In genomic region chr14:30938617-30939016, GRCh38 we compare ENCODE assay signal across 25 cellular contexts.
A peak's percentile ranks its signal among the peaks of the same experiment; 100 is the strongest.
DNase-seq lines count a peak whose midpoint lies in the region; ATAC-seq and TF ChIP-seq lines count a peak whose summit lies in the region.
"Had no signal": no experiment of that assay in that cellular context is flagged by ENCODE, and none has a peak within 500 bp of the region (broad histone marks: within the 10 kb centered on the region; RNA-seq: fewer than 3 reads in every experiment).

No MANE protein-coding gene starts in this region.

- H3K4me1 ChIP-seq in A673 (ENCODE audit: insufficient read depth, low read length, poor library complexity, severe bottlenecking) = peaks cover 16% of the 10 kb centered on the region
- H3K4me1 ChIP-seq in HEK293 (ENCODE audit: control insufficient read depth, insufficient read depth, low read length) = no peaks in the 10 kb centered on the region; the same call in 1 of the 2 replicates
- peaks cover 7% of the 10 kb centered on the region for H3K4me1 ChIP-seq in smooth muscle cell (ENCODE audit: low read depth)
- H3K4me1 ChIP-seq: SJCRH30 had no signal

- DNase-seq in A673 (ENCODE audit: low spot score) = no peak
- DNase-seq in SK-N-MC (ENCODE audit: low read depth, low spot score) = no peak
- peak; percentile 29 for DNase-seq in fibroblast of villous mesenchyme (ENCODE audit: low read depth)
- no peak for DNase-seq in left colon
- no peak for DNase-seq in smooth muscle cell (lab: John Stamatoyannopoulos, UW; ENCODE audit: unreplicated experiment)
- DNase-seq: Calu3; DMS153; GM23248; H9; HFFc6; Kasumi-1; MV-4-11; NCI-H1105 treated with DMSO at 0.1 percent for 48 hours; NCI-H146; NCI-H2029; NCI-H446; NCI-H524 treated with DMSO at 0.1 percent for 48 hours; NCI-H82; NK-92 treated with Interleukin-12 subunit alpha and Interleukin-12 subunit beta, amount 100 ng/mL, for 24 hours; PC-9; SJCRH30; T-cell had no signal

- no peak overlapping the region for H3K9ac ChIP-seq in SK-N-MC (ENCODE audit: insufficient read length)
- H3K9ac ChIP-seq in smooth muscle cell (ENCODE audit: low read depth) = no peak overlapping the region
- H3K9ac ChIP-seq: GM23248 had no signal

- no peak overlapping the region for H3K4me2 ChIP-seq in smooth muscle cell
- H3K4me2 ChIP-seq: PC-9 had no signal

- H3K4me3 ChIP-seq in A673 (ENCODE audit: low read depth, low read length, poor library complexity, severe bottlenecking) (no peak overlapping the region), HEK293 (ENCODE audit: low read depth, low read length) (no peak overlapping the region), SK-N-MC (no peak overlapping the region), fibroblast of villous mesenchyme (ENCODE audit: low read depth, low read length) (no peak overlapping the region), smooth muscle cell (no peak overlapping the region)
- H3K4me3 ChIP-seq: GM23248, PC-9, SJCRH30 had no signal

- no peaks in the 10 kb centered on the region for H3K27me3 ChIP-seq in A673 (replicated peaks; ENCODE audit: insufficient read depth, low read depth, low read length, poor library complexity)
- no peaks in the 10 kb centered on the region for H3K27me3 ChIP-seq in smooth muscle cell (ENCODE audit: low read depth)
- H3K27me3 ChIP-seq: SJCRH30 had no signal

- H3K27ac ChIP-seq in A673 (ENCODE audit: low read depth, low read length, poor library complexity, severe bottlenecking) (peak overlapping the region; percentile 13), HEK293 (ENCODE audit: extremely low read depth, low read depth, low read length) (no peak overlapping the region), SK-N-MC (0 out of 2 replicates have a peak overlapping the region, but pooled peaks have one; percentile 80), smooth muscle cell (ENCODE audit: low read depth) (no peak overlapping the region)
- H3K27ac ChIP-seq: GM23248, PC-9, SJCRH30 had no signal

- peaks cover 27% of the 10 kb centered on the region for H3K36me3 ChIP-seq in A673 (ENCODE audit: insufficient read depth, low read length, poor library complexity, severe bottlenecking)
- peaks cover 23 to 38% of the 10 kb centered on the region in 2 experiments for H3K36me3 ChIP-seq in HEK293 (ENCODE audit: control insufficient read depth in 2 of 2, insufficient read depth in 1 of 2, low read length in 2 of 2)
- H3K36me3 ChIP-seq in SK-N-MC (ENCODE audit: insufficient read depth, low read length) = peaks cover 59% of the 10 kb centered on the region
- peaks cover 18% of the 10 kb centered on the region for H3K36me3 ChIP-seq in smooth muscle cell (ENCODE audit: low read depth)

- H2AFZ ChIP-seq in smooth muscle cell (ENCODE audit: low read depth) = no peak overlapping the region
- H2AFZ ChIP-seq: GM23248, PC-9 had no signal

- CTCF ChIA-PET in A673 (lab: Charles Lee) = no interaction called here
- CTCF ChIA-PET in HEK293 (lab: Yijun Ruan, JAX) = no interaction called here

- WGBS in smooth muscle cell (ENCODE audit: low lambda C conversion rate) = 99% methylated on average over 2 of the region's 2 CpGs

- intact Hi-C loops in A673 (cut with micrococcal nuclease; ENCODE audit: unreplicated experiment) (no loop called here), left colon (cut with DNase I, micrococcal nuclease) (no loop called here)

- H3K79me2 ChIP-seq in smooth muscle cell (ENCODE audit: low read depth) = peaks cover 54% of the 10 kb centered on the region

- ATAC-seq in left colon = no peak
- ATAC-seq in HG03469 (IDR thresholded peaks at IDR 0.05; ENCODE audit: unreplicated experiment) = no peak
- ATAC-seq: Right ventricle myocardium inferior, T-cell had no signal

- BruUV-seq in A673 (replicated peaks; lab: Mats Ljungman, UMichigan) = no TSS peak

- H3K9me3 ChIP-seq in A673 (ENCODE audit: low read depth, low read length, poor library complexity, severe bottlenecking) = no peaks in the 10 kb centered on the region
- no peaks in the 10 kb centered on the region for H3K9me3 ChIP-seq in HEK293 (ENCODE audit: control insufficient read depth, insufficient read depth, low read depth, low read length)
- no peaks in the 10 kb centered on the region for H3K9me3 ChIP-seq in SK-N-MC (ENCODE audit: low read depth, low read length)
- no peaks in the 10 kb centered on the region for H3K9me3 ChIP-seq in smooth muscle cell (replicated peaks; ENCODE audit: low read depth)
- H3K9me3 ChIP-seq: SJCRH30 had no signal

- peaks cover 57% of the 10 kb centered on the region for H4K20me1 ChIP-seq in smooth muscle cell (ENCODE audit: low read depth)

- TF ChIP-seq CTCF in A673 (conservative IDR thresholded peaks at IDR 0.05; ENCODE audit: low read depth, low read length) = no peak
- no peak for TF ChIP-seq CTCF in HEK293 (tag by site-specific recombination; IDR thresholded peaks at IDR 0.05)
- TF ChIP-seq CTCF in fibroblast of villous mesenchyme (IDR thresholded peaks at IDR 0.05; ENCODE audit: insufficient read depth, low read depth, low read length) = no peak
- TF ChIP-seq CTCF in smooth muscle cell (IDR thresholded peaks at IDR 0.05; ENCODE audit: borderline replicate concordance, insufficient read depth, poor library complexity, severe bottlenecking) = no peak

- POLR2A ChIA-PET in A673 (lab: Charles Lee; ENCODE audit: low non-redundant PET) = no interaction called here
- POLR2A ChIA-PET in HEK293 (lab: Yijun Ruan, JAX) = no interaction called here

- H3F3A ChIP-seq in smooth muscle cell (ENCODE audit: low read depth) = no peaks in the 10 kb centered on the region

TF ChIP-seq in HEK293, 187 proteins besides CTCF, POLR2A, EP300 and RAD21:
- no peak for TF ChIP-seq ZNF658 (tag by site-specific recombination; IDR thresholded peaks at IDR 0.05)
- TF ChIP-seq FEZF1 (tag by site-specific recombination; IDR thresholded peaks at IDR 0.05) = no peak
- 0 out of 2 replicates have a peak, but pooled peaks have one; percentile 11 for TF ChIP-seq PRDM6 (tag by site-specific recombination; IDR thresholded peaks at IDR 0.05)
- TF ChIP-seq ZNF623 (tag by site-specific recombination; IDR thresholded peaks at IDR 0.05) = no peak
- TF ChIP-seq GLI2 (tag by site-specific recombination; IDR thresholded peaks at IDR 0.05; ENCODE audit: borderline replicate concordance, low read depth) = no peak
- no peak for TF ChIP-seq ZXDB (tag by site-specific recombination; IDR thresholded peaks at IDR 0.05)
TF ChIP-seq in HEK293: peak in this region for 1.

Comparison
In these comparisons a context has a peak if more than half of its experiments do, and no peak if none do; other contexts are left out.
1. H3K27ac ChIP-seq: peak in A673 (single experiment) and SK-N-MC (single experiment); none in HEK293 (single experiment) and smooth muscle cell (single experiment).